Comparison of ENCODE assay signal across 8 cellular contexts in the genomic region with DNA sequence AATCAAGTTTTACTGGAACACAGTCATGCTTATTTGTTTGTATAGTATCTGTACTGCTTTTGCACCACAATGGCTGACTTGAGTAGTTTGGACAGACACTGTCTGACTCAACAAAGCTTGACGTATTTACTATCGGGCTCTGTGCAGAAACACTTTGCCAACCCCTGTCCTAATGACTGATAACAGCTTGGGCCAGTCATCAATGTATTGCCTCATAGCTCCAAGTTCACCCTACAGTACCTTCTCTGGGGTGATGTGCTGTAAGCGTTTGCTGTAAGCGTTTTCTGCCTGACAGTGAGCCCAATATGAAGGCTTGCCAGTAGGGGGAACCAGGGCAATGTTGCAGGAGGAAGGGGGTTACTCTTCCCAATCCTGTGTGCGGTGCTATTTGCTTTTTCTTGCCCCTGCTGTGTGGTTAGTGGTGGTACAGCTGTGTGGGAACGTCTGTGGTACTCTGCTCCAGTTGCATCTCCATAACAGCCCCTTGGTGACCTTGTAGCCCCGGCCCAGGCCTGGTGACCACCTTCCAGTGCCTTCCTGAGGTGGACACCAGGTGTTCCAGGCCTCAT. TPM values are rescaled to one million over a fixed set of nuclear protein-coding genes. Genes with fewer than 3 reads are reported as not detected.
A peak's percentile ranks its signal among the peaks of the same experiment; 100 is the strongest.
DNase-seq lines count a peak whose midpoint lies in the region; ATAC-seq and TF ChIP-seq lines count a peak whose summit lies in the region.

No MANE protein-coding gene starts in this region.

- H3K9me3 ChIP-seq in right atrium auricular region = no peaks in the 10 kb centered on the region

- H3K4me3 Mint-ChIP-seq in type B pancreatic cell = no peak overlapping the region

- peak overlapping the region; percentile 48 for H3K27ac Mint-ChIP-seq in type B pancreatic cell

- no peaks in the 10 kb centered on the region for H3K4me1 ChIP-seq in right atrium auricular region

- DNase-seq in NCI-H345 (lab: John Stamatoyannopoulos, UW) (peak; percentile 36), NCI-H345 treated with DMSO at 0.1 percent for 48 hours (lab: John Stamatoyannopoulos, UW; ENCODE audit: unreplicated experiment) (no peak), NB4 (ENCODE audit: low read depth) (peak; percentile 72), UCSD-AML1 (lab: John Stamatoyannopoulos, UW; ENCODE audit: unreplicated experiment) (peak; percentile 46), right atrium auricular region (ENCODE audit: low spot score) (peak; percentile 66), type B pancreatic cell (ENCODE audit: extremely low spot score, unreplicated experiment) (no peak)
- DNase-seq in activated CD8-positive, alpha-beta memory T cell treated with anti-CD3 and anti-CD28 coated beads, Interleukin-2, amount 50 U/mL, for 48 hours = no peak

- no peaks in the 10 kb centered on the region for H3K36me3 ChIP-seq in right atrium auricular region

- H3K9me3 Mint-ChIP-seq in type B pancreatic cell = no peaks in the 10 kb centered on the region

- TF ChIP-seq POLR2A in NB4 (IDR thresholded peaks at IDR 0.05; ENCODE audit: extremely low read depth, insufficient read length) = no peak

- ATAC-seq in GM21737 (IDR thresholded peaks at IDR 0.05; ENCODE audit: unreplicated experiment) = no peak

- H3K4me3 ChIP-seq in NB4 (ENCODE audit: low read depth, low read length) (no peak overlapping the region), right atrium auricular region (no peak overlapping the region)

- H3K4me1 Mint-ChIP-seq in type B pancreatic cell (ENCODE audit: unreplicated experiment) = peaks cover 4% of the 10 kb centered on the region

- H3K27me3 Mint-ChIP-seq in type B pancreatic cell = peaks cover 17% of the 10 kb centered on the region

- H3K27me3 ChIP-seq in right atrium auricular region = peaks cover 0 to 6% of the 10 kb centered on the region in 2 donors

- no peak overlapping the region for H3K27ac ChIP-seq in right atrium auricular region

- no peaks in the 10 kb centered on the region for H3K36me3 Mint-ChIP-seq in type B pancreatic cell

- peak; percentile 62 for TF ChIP-seq CTCF in NB4 (IDR thresholded peaks at IDR 0.05; ENCODE audit: low read depth, low read length)
- peak in 1 of 2 donors; percentile 36 for TF ChIP-seq CTCF in right atrium auricular region (IDR thresholded peaks at IDR 0.05)
- TF ChIP-seq CTCF in type B pancreatic cell (conservative IDR thresholded peaks at IDR 0.05) = peak; percentile 70

RNA-seq across cellular contexts. Expression of a gene that starts 5.4 kb away (rescaled TPM):
- total RNA-seq in right atrium auricular region (not detected), type B pancreatic cell (ENCODE audit: low replicate concordance) (0.21 and 3.4 TPM in 2 replicates)

RNA-seq across cellular contexts. Expression of a gene that starts 31.3 kb away (rescaled TPM):
- total RNA-seq in right atrium auricular region (10 to 100 TPM; 19.2 to 24.7 TPM), type B pancreatic cell (ENCODE audit: low replicate concordance) (31.7 and 78.9 TPM in 2 replicates)

Comparison
In these comparisons a context has a peak if more than half of its experiments do, and no peak if none do; other contexts are left out.
1. DNase-seq: peak in NCI-H345 (single experiment), NB4 (single experiment), UCSD-AML1 (single experiment) and right atrium auricular region (single experiment); none in NCI-H345 treated with DMSO at 0.1 percent for 48 hours (single experiment), type B pancreatic cell (single experiment) and activated CD8-positive, alpha-beta memory T cell treated with anti-CD3 and anti-CD28 coated beads, Interleukin-2, amount 50 U/mL, for 48 hours (single experiment).